ENCODE assay signal across 8 cellular contexts in genomic region chr11:10452211-10452767, GRCh38. TPM values are rescaled to one million over a fixed set of nuclear protein-coding genes. Genes with fewer than 3 reads are reported as not detected.
A peak's percentile ranks its signal among the peaks of the same experiment; 100 is the strongest.
DNase-seq lines count a peak whose midpoint lies in the region; FAIRE-seq and TF ChIP-seq lines count a peak whose summit lies in the region.
"Had no signal": no experiment of that assay in that cellular context is flagged by ENCODE, and none has a peak within 500 bp of the region (broad histone marks: within the 10 kb centered on the region; RNA-seq: fewer than 3 reads in every experiment).

No MANE protein-coding gene starts in this region.

- H3K27me3 ChIP-seq in dorsolateral prefrontal cortex = no peaks in the 10 kb centered on the region
- peaks cover 36% of the 10 kb centered on the region for H3K27me3 ChIP-seq in neural cell (ENCODE audit: insufficient read depth, low read depth, low read length)
- no peaks in the 10 kb centered on the region for H3K27me3 ChIP-seq in transverse colon

- H3K27ac ChIP-seq in dorsolateral prefrontal cortex (peak overlapping the region; percentile 77 to 100 (median 95)), neural cell (ENCODE audit: low read length) (no peak overlapping the region), transverse colon (no peak overlapping the region)

- in situ Hi-C loops in transverse colon (cut with MboI; ENCODE audit: low pct_ligation_motif_present in 1 of 4, low pct_unique_long_range_greater_than_20kb in 1 of 4, low sequenced_read_pairs in 3 of 4) = no loop called here

- FAIRE-seq in GM12892 (lab: Jason Lieb, UNC) = no peak
- FAIRE-seq: HTR-8/SVneo had no signal

- no peaks in the 10 kb centered on the region for H3K9me3 ChIP-seq in neural cell (ENCODE audit: low read length)
- H3K9me3 ChIP-seq in transverse colon = no peaks in the 10 kb centered on the region

- intact Hi-C loops in dorsolateral prefrontal cortex (cut with DNase I) (loop anchor here (5.0 to 10.0 kb wide), 3 partner anchors 40 to 75 kb away; no protein-coding TSS in a partner anchor), transverse colon (cut with DNase I; ENCODE audit: low total_unique reads) (no loop called here)

- H3K4me3 ChIP-seq in dorsolateral prefrontal cortex (peak overlapping the region in 43 of 59 donors; percentile 1 to 88 (median 69)), neural cell (ENCODE audit: low read length) (no peak overlapping the region), transverse colon (no peak overlapping the region)

- H3K9me2 ChIP-seq in neural cell (ENCODE audit: insufficient read depth, low read length) = no peaks in the 10 kb centered on the region

- no peaks in the 10 kb centered on the region for H3K79me2 ChIP-seq in neural cell (replicated peaks; ENCODE audit: insufficient read depth, low read length)

- TF ChIP-seq POLR2A in GM12892 (IDR thresholded peaks at IDR 0.05; ENCODE audit: low read depth, low read length) (no peak), transverse colon (IDR thresholded peaks at IDR 0.05) (no peak)

- no peak for TF ChIP-seq RAD21 in neural cell (conservative IDR thresholded peaks at IDR 0.05)

- 66 to 70% methylated on average over 3 of the region's 3 CpGs for WGBS in transverse colon (ENCODE audit: low coverage in 1 of 2), 2 donors

- H2AFZ ChIP-seq in neural cell (ENCODE audit: low read depth, low read length) = no peak overlapping the region

- no peak for TF ChIP-seq CTCF in dorsolateral prefrontal cortex (IDR thresholded peaks at IDR 0.05 in 54 of 56, conservative IDR thresholded peaks at IDR 0.05 in 2 of 56; ENCODE audit: low read depth in 1 of 56, partially characterized antibody in 56 of 56)
- no peak for TF ChIP-seq CTCF in neural cell (IDR thresholded peaks at IDR 0.05; ENCODE audit: poor library complexity, severe bottlenecking)
- TF ChIP-seq CTCF in transverse colon (IDR thresholded peaks at IDR 0.05) = no peak

- H3F3A ChIP-seq in neural cell (ENCODE audit: insufficient read depth, low read length, poor library complexity, severe bottlenecking) = no peaks in the 10 kb centered on the region

- TF ChIP-seq EP300 in neural cell (conservative IDR thresholded peaks at IDR 0.05; ENCODE audit: poor library complexity, severe bottlenecking) = no peak
- no peak for TF ChIP-seq EP300 in transverse colon (IDR thresholded peaks at IDR 0.05; ENCODE audit: low read depth)

- peaks cover 13 to 49% (median 27%) of the 10 kb centered on the region in 4 donors for H3K4me1 ChIP-seq in transverse colon

- no peak overlapping the region for H3K9ac ChIP-seq in neural cell (ENCODE audit: low read length)

- H3K4me2 ChIP-seq in neural cell (ENCODE audit: low read length) = no peak overlapping the region

- H3K36me3 ChIP-seq in neural cell (ENCODE audit: insufficient read depth, low read length) = no peaks in the 10 kb centered on the region
- no peaks in the 10 kb centered on the region for H3K36me3 ChIP-seq in transverse colon

- DNase-seq in D341Med (ENCODE audit: low spot score) (peak; percentile 2), NCI-H2029 (lab: John Stamatoyannopoulos, UW) (peak; percentile 58), dorsolateral prefrontal cortex (peak in 1 of 10 donors; percentile 48), NCI-H774 (lab: John Stamatoyannopoulos, UW) (no peak), GM12892 (ENCODE audit: insufficient read length) (no peak), transverse colon (no peak)

- H4K20me1 ChIP-seq in neural cell (ENCODE audit: insufficient read depth) = no peaks in the 10 kb centered on the region

TF ChIP-seq in neural cell, 6 proteins besides CTCF, POLR2A, EP300 and RAD21:
- TF ChIP-seq POLR2AphosphoS5 (IDR thresholded peaks at IDR 0.05) (peak; percentile 46), REST (IDR thresholded peaks at IDR 0.05; ENCODE audit: borderline replicate concordance) (no peak)

RNA-seq across cellular contexts. Expression of gene AMPD3, which starts 2.8 kb away (rescaled TPM):
- total RNA-seq in dorsolateral prefrontal cortex (10 to 100 TPM; 14.7 to 74.3 (median 28.6) TPM), transverse colon (10 to 100 TPM in 3 of 4 donors, 1 to 10 TPM in 1; 2.4 to 32.9 (median 11.2) TPM)
- polyA plus RNA-seq in neural cell = 0.40 TPM in 1 of 2 replicates, not detected in the other
- polyA minus RNA-seq in neural cell = 0.12 TPM in 1 of 2 replicates, not detected in the other
- polyA plus RNA-seq in GM12892 (2012; ENCODE audit: missing spikeins) = 49.2 TPM

Comparison
In these comparisons a context has a peak if more than half of its experiments do, and no peak if none do; other contexts are left out.
1. DNase-seq: peak in D341Med (single experiment) and NCI-H2029 (single experiment); none in NCI-H774 (single experiment), GM12892 (single experiment) and transverse colon (single experiment).
2. H3K27ac ChIP-seq: peak in dorsolateral prefrontal cortex (59 of 59); none in neural cell (single experiment) and transverse colon (0 of 4).
3. H3K4me3 ChIP-seq: peak in dorsolateral prefrontal cortex (43 of 59); none in neural cell (single experiment) and transverse colon (0 of 4).